Comparison of ENCODE assay signal across 34 cellular contexts in genomic region chr4:178450614-178451013, GRCh38.
"Had no signal": no experiment of that assay in that cellular context is flagged by ENCODE, and none has a peak within 500 bp of the region (broad histone marks: within the 10 kb centered on the region; RNA-seq: fewer than 3 reads in every experiment).

No MANE protein-coding gene starts in this region.

- H3K9me3 ChIP-seq: MG63 had no signal

- H3K27me3 ChIP-seq: MG63 had no signal

- H3K4me2 ChIP-seq: KMS-11 had no signal

- DNase-seq: Karpas-422, Kasumi-1, MG63, MM.1S, MV-4-11, NCI-H1048, NCI-H1092, NCI-H1092 treated with DMSO at 0.1 percent for 48 hours, NCI-H1105, NCI-H1105 treated with DMSO at 0.1 percent for 48 hours, NCI-H1417, NCI-H1417 treated with DMSO at 0.1 percent for 48 hours, NCI-H1436, NCI-H1436 treated with DMSO at 0.1 percent for 48 hours, NCI-H146, NCI-H1694, NCI-H1694 treated with DMSO at 0.1 percent for 48 hours, NCI-H187, NCI-H187 treated with DMSO at 0.1 percent for 48 hours, NCI-H1930, NCI-H2029, NCI-H2029 treated with DMSO at 0.1 percent for 48 hours, NCI-H2081, NCI-H2081 treated with DMSO at 0.1 percent for 48 hours, NCI-H2107, NCI-H2171, NCI-H2171 treated with DMSO at 0.1 percent for 48 hours, NCI-H2227 treated with DMSO at 0.1 percent for 48 hours, NCI-H226, NCI-H345, NCI-H446, NCI-H446 treated with DMSO at 0.1 percent for 48 hours, NCI-H510A had no signal

- H3K36me3 ChIP-seq: MG63 had no signal

- H3K4me3 ChIP-seq: MG63 had no signal

- H3K9ac ChIP-seq: KMS-11 had no signal

- H3K27ac ChIP-seq: KMS-11 had no signal
